ENCODE assay signal across 19 cellular contexts in genomic region chr4:40570348-40571077, GRCh38. TPM values are rescaled to one million over a fixed set of nuclear protein-coding genes. Genes with fewer than 3 reads are reported as not detected.
A peak's percentile ranks its signal among the peaks of the same experiment; 100 is the strongest.
DNase-seq lines count a peak whose midpoint lies in the region; ATAC-seq and TF ChIP-seq lines count a peak whose summit lies in the region.
"Had no signal": no experiment of that assay in that cellular context is flagged by ENCODE, and none has a peak within 500 bp of the region (broad histone marks: within the 10 kb centered on the region; RNA-seq: fewer than 3 reads in every experiment).

No MANE protein-coding gene starts in this region.

- DNase-seq in SK-N-SH = no peak
- peak; percentile 13 for DNase-seq in NCI-H69 (lab: John Stamatoyannopoulos, UW)
- DNase-seq in choroid plexus epithelial cell (ENCODE audit: low read depth) = peak; percentile 43
- no peak for DNase-seq in trophoblast cell
- DNase-seq in NCI-H1417 treated with DMSO at 0.1 percent for 48 hours (lab: John Stamatoyannopoulos, UW) = no peak
- DNase-seq in DMS53 (lab: John Stamatoyannopoulos, UW) = no peak
- DNase-seq: AML-193; Calu3; CD4-positive, CD25-positive, alpha-beta regulatory T cell; DMS 273 treated with DMSO at 0.1 percent for 48 hours; DMS79 treated with DMSO at 0.1 percent for 48 hours; EL; GDM1 had no signal

- no peaks in the 10 kb centered on the region for H3K9me3 ChIP-seq in SK-N-SH
- no peaks in the 10 kb centered on the region for H3K9me3 ChIP-seq in trophoblast cell (ENCODE audit: insufficient read depth, low read depth, low read length)
- H3K9me3 ChIP-seq: BLaER1, HAP-1 had no signal

- no peak overlapping the region for H3K23ac ChIP-seq in trophoblast cell (ENCODE audit: low read length)

- H3K4me3 ChIP-seq in SK-N-SH (ENCODE audit: low read depth in 2 of 2, low read length in 1 of 2) (no peak overlapping the region), choroid plexus epithelial cell (ENCODE audit: low read depth, low read length) (no peak overlapping the region), trophoblast cell (ENCODE audit: low read depth, low read length) (no peak overlapping the region)
- H3K4me3 ChIP-seq: BLaER1, HAP-1 had no signal

- H3K79me1 ChIP-seq in trophoblast cell (ENCODE audit: low read length) = peaks cover 9% of the 10 kb centered on the region

- no peak overlapping the region; a peak in 1 of 4 replicates for H3K27ac ChIP-seq in SK-N-SH (ENCODE audit: low read depth in 2 of 2, low read length in 1 of 2)
- no peak overlapping the region for H3K27ac ChIP-seq in trophoblast cell (ENCODE audit: low read depth, low read length)
- H3K27ac ChIP-seq: 22Rv1, BLaER1, HL-60 had no signal

- peaks cover 13% of the 10 kb centered on the region for H3F3A ChIP-seq in SK-N-SH (replicated peaks; ENCODE audit: insufficient read depth)

- H4K12ac ChIP-seq in trophoblast cell (ENCODE audit: low read depth, low read length) = no peak overlapping the region

- no peaks in the 10 kb centered on the region for H3K9me2 ChIP-seq in SK-N-SH

- no peak overlapping the region for H2AK5ac ChIP-seq in trophoblast cell (ENCODE audit: low read length)

- POLR2A ChIA-PET in SK-N-SH (lab: Yijun Ruan, JAX) = no interaction called here

- H2AFZ ChIP-seq in SK-N-SH (ENCODE audit: low read depth) (no peak overlapping the region), trophoblast cell (ENCODE audit: insufficient read depth, low read length, poor library complexity) (no peak overlapping the region)

- ATAC-seq in SK-N-SH treated with all-trans-retinoic acid at 6 μM for 48 hours = peak; percentile 62
- no peak for ATAC-seq in HG03045 (IDR thresholded peaks at IDR 0.05; ENCODE audit: unreplicated experiment)

- H2BK120ac ChIP-seq in trophoblast cell (ENCODE audit: insufficient read depth, low read length, poor library complexity) = no peak overlapping the region

- CTCF ChIA-PET in SK-N-SH (lab: Yijun Ruan, JAX) = no interaction called here

- no peak for TF ChIP-seq RAD21 in SK-N-SH (IDR thresholded peaks at IDR 0.05; ENCODE audit: low read length)

- H3K4me2 ChIP-seq in SK-N-SH (no peak overlapping the region), trophoblast cell (ENCODE audit: low read length) (no peak overlapping the region)
- H3K4me2 ChIP-seq: BLaER1 had no signal

- H3K79me2 ChIP-seq in SK-N-SH (ENCODE audit: insufficient read depth) (no peaks in the 10 kb centered on the region), trophoblast cell (ENCODE audit: control insufficient read depth, insufficient read depth, low read length, poor library complexity) (no peaks in the 10 kb centered on the region)

- H3K14ac ChIP-seq in trophoblast cell (ENCODE audit: low read length) = no peak overlapping the region

- no peak overlapping the region for H3K4ac ChIP-seq in trophoblast cell (ENCODE audit: low read depth, low read length)

- WGBS in SK-N-SH (ENCODE audit: low lambda C conversion rate) = 85% methylated on average over 14 of the region's 14 CpGs
- WGBS in trophoblast cell (ENCODE audit: extremely low coverage, insufficient coverage, insufficient read length) = no CpG with 5 or more reads among the region's 14 CpGs

- H4K20me1 ChIP-seq in SK-N-SH (ENCODE audit: insufficient read depth) = no peaks in the 10 kb centered on the region
- H4K20me1 ChIP-seq: BLaER1 had no signal

- H3K4me1 ChIP-seq in SK-N-SH (ENCODE audit: control insufficient read depth in 1 of 2, insufficient read depth in 2 of 2, low read depth in 1 of 2, low read length in 1 of 2) (no peaks in the 10 kb centered on the region), trophoblast cell (ENCODE audit: control insufficient read depth in 1 of 2, insufficient read depth in 2 of 2, low read length in 2 of 2) (peaks cover 0 to 4% of the 10 kb centered on the region in 2 experiments)
- H3K4me1 ChIP-seq: HAP-1 had no signal

- peak overlapping the region; percentile 69 for H2BK12ac ChIP-seq in trophoblast cell (ENCODE audit: low read length)

- TF ChIP-seq EP300 in SK-N-SH (IDR thresholded peaks at IDR 0.05; ENCODE audit: borderline replicate concordance in 1 of 2, low read depth in 1 of 2, low read length in 1 of 2) = no peak

- H3K36me3 ChIP-seq in SK-N-SH (replicated peaks in 1 of 2; ENCODE audit: control insufficient read depth in 1 of 2, insufficient read depth in 2 of 2, low read length in 1 of 2) = no peaks in the 10 kb centered on the region
- H3K36me3 ChIP-seq in trophoblast cell (ENCODE audit: control insufficient read depth in 1 of 2, insufficient read depth in 2 of 2, low read length in 2 of 2) = peaks cover 0 to 3% of the 10 kb centered on the region in 2 experiments
- H3K36me3 ChIP-seq: BLaER1, HAP-1 had no signal

- no peak for TF ChIP-seq CTCF in SK-N-SH (IDR thresholded peaks at IDR 0.05)
- TF ChIP-seq CTCF in choroid plexus epithelial cell (conservative IDR thresholded peaks at IDR 0.05; ENCODE audit: low read depth, low read length) = no peak

- no peak overlapping the region for H3K9ac ChIP-seq in SK-N-SH
- no peak overlapping the region for H3K9ac ChIP-seq in trophoblast cell (ENCODE audit: low read length)
- H3K9ac ChIP-seq: BLaER1 had no signal

- H2BK5ac ChIP-seq in trophoblast cell (ENCODE audit: low read depth, low read length, poor library complexity) = peak overlapping the region; percentile 27

- no peak overlapping the region for H3K18ac ChIP-seq in trophoblast cell (ENCODE audit: low read length)

- H4K91ac ChIP-seq in trophoblast cell (ENCODE audit: low read depth, low read length) = no peak overlapping the region

- H3K27me3 ChIP-seq in SK-N-SH (ENCODE audit: insufficient read depth) (no peaks in the 10 kb centered on the region), trophoblast cell (ENCODE audit: insufficient read depth, low read length) (no peaks in the 10 kb centered on the region)
- H3K27me3 ChIP-seq: BLaER1 had no signal

- H4K8ac ChIP-seq in trophoblast cell (ENCODE audit: low read depth, low read length) = no peak overlapping the region

TF ChIP-seq in SK-N-SH treated with all-trans-retinoic acid at 6 μM for 48 hours, 23 proteins besides CTCF, POLR2A, EP300 and RAD21:
- no peak for TF ChIP-seq ZC3H10 (CRISPR knock-in tag; IDR thresholded peaks at IDR 0.05)
- TF ChIP-seq RARB (CRISPR knock-in tag; IDR thresholded peaks at IDR 0.05) = no peak
- TF ChIP-seq GLIS3 (CRISPR knock-in tag; IDR thresholded peaks at IDR 0.05) = no peak
- TF ChIP-seq ESRRG (CRISPR knock-in tag; IDR thresholded peaks at IDR 0.05) = no peak
- no peak for TF ChIP-seq ZFP3 (CRISPR knock-in tag; IDR thresholded peaks at IDR 0.05)

TF ChIP-seq in SK-N-SH, 30 proteins besides CTCF, POLR2A, EP300 and RAD21 (continues in another document):
- TF ChIP-seq RXRA (IDR thresholded peaks at IDR 0.05; ENCODE audit: borderline replicate concordance, low read depth) (no peak), FOXJ3 (CRISPR knock-in tag; IDR thresholded peaks at IDR 0.05) (no peak), JUND (IDR thresholded peaks at IDR 0.05) (no peak), USF1 (IDR thresholded peaks at IDR 0.05; ENCODE audit: borderline replicate concordance, low read depth) (no peak), ZBTB33 (IDR thresholded peaks at IDR 0.05; ENCODE audit: borderline replicate concordance, low read depth) (no peak), RFX5 (IDR thresholded peaks at IDR 0.05; ENCODE audit: low read length) (no peak), NFIC (IDR thresholded peaks at IDR 0.05; ENCODE audit: borderline replicate concordance) (no peak), POLR2AphosphoS5 (IDR thresholded peaks at IDR 0.05; ENCODE audit: low read depth, low read length) (no peak), EZH2phosphoT487 (IDR thresholded peaks at IDR 0.05; ENCODE audit: borderline replicate concordance, low read depth) (no peak), ELF1 (IDR thresholded peaks at IDR 0.05) (no peak), GABPA (IDR thresholded peaks at IDR 0.05; ENCODE audit: low read depth) (no peak), MAX (IDR thresholded peaks at IDR 0.05; ENCODE audit: low read depth) (no peak), NRF1 (IDR thresholded peaks at IDR 0.05; ENCODE audit: low read depth, low read length) (no peak), YY1 (IDR thresholded peaks at IDR 0.05; ENCODE audit: low read depth) (no peak), TAF1 (IDR thresholded peaks at IDR 0.05; ENCODE audit: borderline replicate concordance, low read depth, low read length) (no peak), FOXM1 (IDR thresholded peaks at IDR 0.05; ENCODE audit: low read depth) (no peak)

RNA-seq across cellular contexts. Expression of gene RBM47, which starts 59.2 kb away (rescaled TPM):
- polyA plus RNA-seq in SK-N-SH (2012; rRNA removed) = 4.7 and 6.8 TPM in 2 replicates
- 3.9 and 4.6 TPM in 2 replicates for polyA plus RNA-seq in SK-N-SH (2012; cell fraction: cytosol; rRNA removed)
- 4.1 and 7.9 TPM in 2 replicates for polyA plus RNA-seq in SK-N-SH (2012; cell fraction: nucleus; rRNA removed)
- 45.7 and 49.2 TPM in 2 replicates for polyA plus RNA-seq in trophoblast cell (2013)

Comparison
In these comparisons a context has a peak if more than half of its experiments do, and no peak if none do; other contexts are left out.
1. DNase-seq: peak in NCI-H69 (single experiment) and choroid plexus epithelial cell (single experiment); none in SK-N-SH (single experiment), trophoblast cell (0 of 2), NCI-H1417 treated with DMSO at 0.1 percent for 48 hours (single experiment) and DMS53 (single experiment).